In genomic region chr6:236519-236918, GRCh38 we compare ENCODE assay signal across 1 cellular context.
TF ChIP-seq lines count a peak whose summit lies in the region.

No MANE protein-coding gene starts in this region.

TF ChIP-seq in HepG2, 621 proteins besides CTCF, POLR2A, EP300 and RAD21 (continued from another document):
- TF ChIP-seq, protein P1, sequence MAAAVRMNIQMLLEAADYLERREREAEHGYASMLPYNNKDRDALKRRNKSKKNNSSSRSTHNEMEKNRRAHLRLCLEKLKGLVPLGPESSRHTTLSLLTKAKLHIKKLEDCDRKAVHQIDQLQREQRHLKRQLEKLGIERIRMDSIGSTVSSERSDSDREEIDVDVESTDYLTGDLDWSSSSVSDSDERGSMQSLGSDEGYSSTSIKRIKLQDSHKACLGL (CRISPR knock-in tag; IDR thresholded peaks at IDR 0.05): no peak
- TF ChIP-seq ZNF224 (CRISPR knock-in tag; IDR thresholded peaks at IDR 0.05): no peak
- TF ChIP-seq MAFK (conservative IDR thresholded peaks at IDR 0.05 in 1 of 2, IDR thresholded peaks at IDR 0.05 in 1 of 2; ENCODE audit: low read length in 2 of 2): no peak
- TF ChIP-seq TARDBP (CRISPR knock-in tag; IDR thresholded peaks at IDR 0.05): no peak
- no peak for TF ChIP-seq DBP (CRISPR knock-in tag; IDR thresholded peaks at IDR 0.05; ENCODE audit: not compliant biosample characterization)
- TF ChIP-seq, protein P2, sequence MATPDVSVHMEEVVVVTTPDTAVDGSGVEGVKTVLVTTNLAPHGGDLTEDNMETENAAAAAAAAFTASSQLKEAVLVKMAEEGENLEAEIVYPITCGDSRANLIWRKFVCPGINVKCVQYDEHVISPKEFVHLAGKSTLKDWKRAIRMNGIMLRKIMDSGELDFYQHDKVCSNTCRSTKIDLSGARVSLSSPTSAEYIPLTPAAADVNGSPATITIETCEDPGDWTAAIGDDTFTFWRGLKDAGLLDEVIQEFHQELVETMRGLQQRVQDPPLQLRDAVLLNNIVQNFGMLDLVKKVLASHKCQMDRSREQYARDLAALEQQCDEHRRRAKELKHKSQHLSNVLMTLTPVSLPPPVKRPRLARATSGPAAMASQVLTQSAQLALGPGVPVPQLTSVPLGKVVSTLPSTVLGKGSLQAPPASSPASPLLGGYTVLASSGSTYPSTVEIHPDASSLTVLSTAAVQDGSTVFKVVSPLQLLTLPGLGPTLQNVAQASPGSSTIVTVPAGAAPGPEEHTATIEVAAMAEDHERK (CRISPR knock-in tag; IDR thresholded peaks at IDR 0.05; ENCODE audit: low read depth): no peak
TF ChIP-seq in HepG2: peak in this region for 0.
